ENCODE assay signal across 11 cellular contexts in genomic region chrX:74506310-74507115, GRCh38.
A peak's percentile ranks its signal among the peaks of the same experiment; 100 is the strongest.
DNase-seq lines count a peak whose midpoint lies in the region; ATAC-seq and TF ChIP-seq lines count a peak whose summit lies in the region.
"Had no signal": no experiment of that assay in that cellular context is flagged by ENCODE, and none has a peak within 500 bp of the region (broad histone marks: within the 10 kb centered on the region; RNA-seq: fewer than 3 reads in every experiment).

No MANE protein-coding gene starts in this region.

- no peaks in the 10 kb centered on the region for H3K27me3 Mint-ChIP-seq in activated naive CD4-positive, alpha-beta T cell treated with anti-CD3 and anti-CD28 coated beads, Interleukin-2, amount 10 ng/mL, durations not matched to agents 7 days and 5 days
- H3K27me3 Mint-ChIP-seq in activated CD4-positive, alpha-beta T cell treated with anti-CD3 and anti-CD28 coated beads for 36 hours = no peaks in the 10 kb centered on the region
- H3K27me3 Mint-ChIP-seq: CD4-positive, alpha-beta T cell had no signal

- no peak for TF ChIP-seq CTCF in GM20000 (IDR thresholded peaks at IDR 0.05; ENCODE audit: extremely low read depth, missing control alignments)

- ATAC-seq in GM18517 (IDR thresholded peaks at IDR 0.05; ENCODE audit: unreplicated experiment) = peak; percentile 93
- peak; percentile 58 for ATAC-seq in HG02970 (IDR thresholded peaks at IDR 0.05; ENCODE audit: low FRiP score, unreplicated experiment)
- ATAC-seq in activated CD4-positive, alpha-beta T cell treated with anti-CD3 and anti-CD28 coated beads for 36 hours = no peak
- ATAC-seq: left colon had no signal

- peak; percentile 39 for DNase-seq in GM20000 (ENCODE audit: low spot score)
- peak; percentile 13 for DNase-seq in NCI-H226
- DNase-seq in stimulated activated CD4-positive, alpha-beta T cell treated with anti-CD3 and anti-CD28 coated beads, Interleukin-2, amount 100 ng/mL, for 24 hours = no peak
- DNase-seq in NCI-H187 (lab: John Stamatoyannopoulos, UW) = no peak
- no peak for DNase-seq in activated naive CD4-positive, alpha-beta T cell treated with anti-CD3 and anti-CD28 coated beads, Interleukin-2, amount 10 ng/mL, durations not matched to agents 7 days and 5 days
- DNase-seq in activated CD4-positive, alpha-beta T cell treated with anti-CD3 and anti-CD28 coated beads for 36 hours = no peak
- DNase-seq: CD4-positive, alpha-beta T cell; left colon; NCI-H2081 had no signal

- H3K36me3 Mint-ChIP-seq in activated naive CD4-positive, alpha-beta T cell treated with anti-CD3 and anti-CD28 coated beads, Interleukin-2, amount 10 ng/mL, durations not matched to agents 7 days and 5 days = no peaks in the 10 kb centered on the region
- H3K36me3 Mint-ChIP-seq in activated CD4-positive, alpha-beta T cell treated with anti-CD3 and anti-CD28 coated beads for 36 hours (ENCODE audit: low read depth) = no peaks in the 10 kb centered on the region

- no peaks in the 10 kb centered on the region for H3K9me3 Mint-ChIP-seq in activated naive CD4-positive, alpha-beta T cell treated with anti-CD3 and anti-CD28 coated beads, Interleukin-2, amount 10 ng/mL, durations not matched to agents 7 days and 5 days
- H3K9me3 Mint-ChIP-seq in activated CD4-positive, alpha-beta T cell treated with anti-CD3 and anti-CD28 coated beads for 36 hours (ENCODE audit: low read depth) = no peaks in the 10 kb centered on the region
- H3K9me3 Mint-ChIP-seq: CD4-positive, alpha-beta T cell had no signal

- no peak overlapping the region for H3K27ac Mint-ChIP-seq in activated naive CD4-positive, alpha-beta T cell treated with anti-CD3 and anti-CD28 coated beads, Interleukin-2, amount 10 ng/mL, durations not matched to agents 7 days and 5 days
- no peak overlapping the region for H3K27ac Mint-ChIP-seq in activated CD4-positive, alpha-beta T cell treated with anti-CD3 and anti-CD28 coated beads for 36 hours
- H3K27ac Mint-ChIP-seq: CD4-positive, alpha-beta T cell had no signal

- H3K4me3 Mint-ChIP-seq in activated naive CD4-positive, alpha-beta T cell treated with anti-CD3 and anti-CD28 coated beads, Interleukin-2, amount 10 ng/mL, durations not matched to agents 7 days and 5 days = no peak overlapping the region
- no peak overlapping the region for H3K4me3 Mint-ChIP-seq in activated CD4-positive, alpha-beta T cell treated with anti-CD3 and anti-CD28 coated beads for 36 hours
- H3K4me3 Mint-ChIP-seq: CD4-positive, alpha-beta T cell had no signal

- intact Hi-C loops in activated CD4-positive, alpha-beta T cell treated with anti-CD3 and anti-CD28 coated beads for 36 hours (cut with DNase I, micrococcal nuclease) = no loop called here

- POLR2A ChIA-PET in activated CD4-positive, alpha-beta T cell treated with anti-CD3 and anti-CD28 coated beads for 36 hours (lab: Charles Lee) = no interaction called here

- H3K4me1 Mint-ChIP-seq in activated naive CD4-positive, alpha-beta T cell treated with anti-CD3 and anti-CD28 coated beads, Interleukin-2, amount 10 ng/mL, durations not matched to agents 7 days and 5 days = no peaks in the 10 kb centered on the region
- H3K4me1 Mint-ChIP-seq in activated CD4-positive, alpha-beta T cell treated with anti-CD3 and anti-CD28 coated beads for 36 hours = no peaks in the 10 kb centered on the region

- CTCF ChIA-PET in activated naive CD4-positive, alpha-beta T cell treated with anti-CD3 and anti-CD28 coated beads, Interleukin-2, amount 10 ng/mL, durations not matched to agents 7 days and 5 days (lab: Charles Lee) = no interaction called here
- CTCF ChIA-PET in activated CD4-positive, alpha-beta T cell treated with anti-CD3 and anti-CD28 coated beads for 36 hours (lab: Charles Lee) = interaction anchor here (0.6 kb wide), 1 partner anchor 14 kb away, joined by 3 read pairs; no protein-coding TSS in a partner anchor

Comparison
In these comparisons a context has a peak if more than half of its experiments do, and no peak if none do; other contexts are left out.
1. DNase-seq: peak in GM20000 (single experiment) and NCI-H226 (single experiment); none in stimulated activated CD4-positive, alpha-beta T cell treated with anti-CD3 and anti-CD28 coated beads, Interleukin-2, amount 100 ng/mL, for 24 hours (0 of 2), NCI-H187 (0 of 2), activated naive CD4-positive, alpha-beta T cell treated with anti-CD3 and anti-CD28 coated beads, Interleukin-2, amount 10 ng/mL, durations not matched to agents 7 days and 5 days (single experiment) and activated CD4-positive, alpha-beta T cell treated with anti-CD3 and anti-CD28 coated beads for 36 hours (single experiment).